Comparison of ENCODE assay signal across 18 cellular contexts in the genomic region with DNA sequence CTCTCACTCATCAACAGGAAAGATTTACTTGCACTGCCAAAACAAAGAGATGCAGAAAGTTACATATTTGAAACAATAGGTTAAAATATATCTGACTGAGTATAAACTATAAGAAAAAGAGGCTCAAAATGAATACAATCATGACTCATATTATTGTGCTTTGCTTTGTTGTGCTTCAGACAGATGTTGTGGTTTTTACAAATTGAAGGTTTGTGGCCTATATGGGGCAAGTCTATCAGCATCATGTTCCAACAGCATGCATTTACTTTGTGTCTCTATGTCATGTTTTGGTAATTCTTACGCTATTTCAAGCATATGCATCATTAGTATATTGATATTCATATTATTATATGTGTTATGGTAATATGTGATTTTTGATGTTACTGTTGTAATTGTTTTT.
DNase-seq lines count a peak whose midpoint lies in the region; ATAC-seq and TF ChIP-seq lines count a peak whose summit lies in the region.
"Had no signal": no experiment of that assay in that cellular context is flagged by ENCODE, and none has a peak within 500 bp of the region (broad histone marks: within the 10 kb centered on the region; RNA-seq: fewer than 3 reads in every experiment).

No MANE protein-coding gene starts in this region.

- H4K20me1 ChIP-seq in DND-41 (ENCODE audit: insufficient read depth, low read length) (no peaks in the 10 kb centered on the region), IMR-90 (ENCODE audit: insufficient read depth, low read length) (no peaks in the 10 kb centered on the region)

- no peaks in the 10 kb centered on the region for H3K79me2 ChIP-seq in DND-41 (ENCODE audit: insufficient read depth, low read length)

- no peak for TF ChIP-seq POLR2A in IMR-90 (IDR thresholded peaks at IDR 0.05; ENCODE audit: low read depth, low read length)

- H2AFZ ChIP-seq in DND-41 (ENCODE audit: low read depth, low read length) = no peak overlapping the region
- no peak overlapping the region for H2AFZ ChIP-seq in IMR-90 (replicated peaks; ENCODE audit: low read length, poor library complexity)
- H2AFZ ChIP-seq: GM23338 had no signal

- H2AK9ac ChIP-seq in IMR-90 (replicated peaks; ENCODE audit: low read depth, low read length, poor library complexity) = no peak overlapping the region

- H3K9ac ChIP-seq in DND-41 (ENCODE audit: low read depth, low read length) = no peak overlapping the region
- H3K9ac ChIP-seq in IMR-90 (ENCODE audit: low read depth, low read length) = no peak overlapping the region

- no peak overlapping the region for H3K14ac ChIP-seq in IMR-90 (replicated peaks; ENCODE audit: low read depth, low read length)

- H3K79me1 ChIP-seq in IMR-90 (ENCODE audit: low read depth in 1 of 2, low read length in 2 of 2) = no peaks in the 10 kb centered on the region

- H2BK5ac ChIP-seq in IMR-90 (ENCODE audit: low read depth, low read length, poor library complexity, severe bottlenecking) = no peak overlapping the region

- no peak overlapping the region for H3K4ac ChIP-seq in IMR-90 (ENCODE audit: low read depth, low read length)

- no peak overlapping the region for H2BK20ac ChIP-seq in IMR-90 (ENCODE audit: low read depth, low read length)

- H4K8ac ChIP-seq in IMR-90 (ENCODE audit: low read depth in 2 of 2, low read length in 2 of 2) = no peak overlapping the region

- CTCF ChIA-PET in IMR-90 (lab: Yijun Ruan, JAX) = no interaction called here

- H3K36me3 ChIP-seq in DND-41 (ENCODE audit: insufficient read depth, low read length) = no peaks in the 10 kb centered on the region
- H3K36me3 ChIP-seq in IMR-90 (ENCODE audit: control insufficient read depth, insufficient read depth, low read length) = no peaks in the 10 kb centered on the region
- H3K36me3 ChIP-seq: HAP-1 had no signal

- no peak overlapping the region for H2BK120ac ChIP-seq in IMR-90 (ENCODE audit: low read depth, low read length)

- no peak overlapping the region for H3K23ac ChIP-seq in IMR-90 (ENCODE audit: low read depth, low read length)

- no peak for TF ChIP-seq CTCF in DND-41 (IDR thresholded peaks at IDR 0.05; ENCODE audit: borderline replicate concordance, extremely low read depth, low read length, poor library complexity, severe bottlenecking)
- TF ChIP-seq CTCF in IMR-90 (conservative IDR thresholded peaks at IDR 0.05; ENCODE audit: low read depth, low read length) = no peak
- TF ChIP-seq CTCF in astrocyte of the spinal cord (IDR thresholded peaks at IDR 0.05; ENCODE audit: low read depth, low read length) = no peak

- H4K5ac ChIP-seq in IMR-90 (ENCODE audit: low read depth, low read length) = no peak overlapping the region

- H4K91ac ChIP-seq in IMR-90 (ENCODE audit: insufficient read depth, low read depth, low read length) = no peak overlapping the region

- ATAC-seq in DND-41 (ENCODE audit: insufficient read depth, low read depth) (peak; percentile 92), IMR-90 (ENCODE audit: low read depth) (no peak), HG02588 (IDR thresholded peaks at IDR 0.05; ENCODE audit: unreplicated experiment) (no peak)
- ATAC-seq: GM23338, K562 had no signal

- H3K27ac ChIP-seq in DND-41 (ENCODE audit: low read length) (no peak overlapping the region), IMR-90 (ENCODE audit: insufficient read depth, low read length) (no peak overlapping the region)
- H3K27ac ChIP-seq: HL-60 had no signal

- DNase-seq in DND-41 = no peak
- DNase-seq in IMR-90 = peak; percentile 28
- DNase-seq in astrocyte of the spinal cord (ENCODE audit: low read depth, low spot score) = peak; percentile 22
- DNase-seq in fibroblast of peridontal ligament (ENCODE audit: extremely low read depth) = peak; percentile 53
- no peak for DNase-seq in NCI-H1417 (lab: John Stamatoyannopoulos, UW)
- DNase-seq in activated effector memory CD4-positive, alpha-beta T cell treated with Interleukin-2 at 50 U/mL for 16 hours = no peak
- no peak for DNase-seq in activated CD8-positive, alpha-beta memory T cell treated with anti-CD3 and anti-CD28 coated beads, Interleukin-2, amount 50 U/mL, for 48 hours
- DNase-seq: ACHN; C1 segment of cervical spinal cord; CD4-positive, alpha-beta memory T cell; DMS153; GF-D8; HFFc6 had no signal

- H3K27me3 ChIP-seq in DND-41 (ENCODE audit: insufficient read depth, low read length, poor library complexity) = no peaks in the 10 kb centered on the region
- no peaks in the 10 kb centered on the region for H3K27me3 ChIP-seq in IMR-90 (ENCODE audit: control insufficient read depth, insufficient read depth, low read length)

- in situ Hi-C loops in IMR-90 (cut with MboI; ENCODE audit: low sequenced_read_pairs) = no loop called here
- in situ Hi-C loops in astrocyte of the spinal cord (cut with HindIII; ENCODE audit: low sequenced_read_pairs) = no loop called here

- WGBS in IMR-90 (ENCODE audit: extremely low coverage in 2 of 2, insufficient read length in 1 of 2), 2 experiments = no CpG with 5 or more reads among the region's 1 CpG

- POLR2A ChIA-PET in IMR-90 (lab: Charles Lee; ENCODE audit: unreplicated experiment) = no interaction called here

- H2BK15ac ChIP-seq in IMR-90 (ENCODE audit: low read depth, low read length) = no peak overlapping the region

- no peaks in the 10 kb centered on the region for H3K9me3 ChIP-seq in DND-41 (ENCODE audit: insufficient read depth, low read length, severe bottlenecking)
- no peaks in the 10 kb centered on the region for H3K9me3 ChIP-seq in IMR-90 (ENCODE audit: control insufficient read depth, insufficient read depth, low read length)
- H3K9me3 ChIP-seq: HAP-1 had no signal

- H3K4me1 ChIP-seq in DND-41 (ENCODE audit: insufficient read depth, low read length) = peaks cover 14% of the 10 kb centered on the region
- peaks cover 2% of the 10 kb centered on the region; the same call in 1 of the 2 replicates for H3K4me1 ChIP-seq in IMR-90 (ENCODE audit: control insufficient read depth, insufficient read depth, low read length)

- dilution Hi-C loops in IMR-90 (cut with HindIII; ENCODE audit: low sequenced_read_pairs, unreplicated experiment) = no loop called here

- no peak overlapping the region for H3K56ac ChIP-seq in IMR-90 (ENCODE audit: extremely low read depth, insufficient read depth, low read length)

- intact Hi-C loops in IMR-90 (cut with micrococcal nuclease) = no loop called here

- no peak overlapping the region for H2AK5ac ChIP-seq in IMR-90 (ENCODE audit: low read depth, low read length)

- H3K4me2 ChIP-seq in DND-41 (ENCODE audit: insufficient read depth, low read length) (no peak overlapping the region), IMR-90 (ENCODE audit: low read depth, low read length) (no peak overlapping the region)
- H3K4me2 ChIP-seq: GM23338 had no signal

- BruUV-seq in IMR-90 (replicated peaks; lab: Mats Ljungman, UMichigan) = no TSS peak

- H3K4me3 ChIP-seq in DND-41 (ENCODE audit: low read depth in 1 of 2, low read length in 2 of 2) (no peak overlapping the region), IMR-90 (ENCODE audit: insufficient read depth, low read depth, low read length) (no peak overlapping the region), astrocyte of the spinal cord (ENCODE audit: low read depth, low read length) (no peak overlapping the region)
- H3K4me3 ChIP-seq: GM23338, HAP-1, K562 had no signal

- no peak for TF ChIP-seq RAD21 in IMR-90 (IDR thresholded peaks at IDR 0.05; ENCODE audit: low read length)

- H3K18ac ChIP-seq in IMR-90 (ENCODE audit: low read depth, low read length) = no peak overlapping the region

- H3K9me1 ChIP-seq in IMR-90 (ENCODE audit: insufficient read depth, low read length) = no peaks in the 10 kb centered on the region

TF ChIP-seq in IMR-90, 13 proteins besides CTCF, POLR2A, EP300 and RAD21:
- TF ChIP-seq, protein P1, sequence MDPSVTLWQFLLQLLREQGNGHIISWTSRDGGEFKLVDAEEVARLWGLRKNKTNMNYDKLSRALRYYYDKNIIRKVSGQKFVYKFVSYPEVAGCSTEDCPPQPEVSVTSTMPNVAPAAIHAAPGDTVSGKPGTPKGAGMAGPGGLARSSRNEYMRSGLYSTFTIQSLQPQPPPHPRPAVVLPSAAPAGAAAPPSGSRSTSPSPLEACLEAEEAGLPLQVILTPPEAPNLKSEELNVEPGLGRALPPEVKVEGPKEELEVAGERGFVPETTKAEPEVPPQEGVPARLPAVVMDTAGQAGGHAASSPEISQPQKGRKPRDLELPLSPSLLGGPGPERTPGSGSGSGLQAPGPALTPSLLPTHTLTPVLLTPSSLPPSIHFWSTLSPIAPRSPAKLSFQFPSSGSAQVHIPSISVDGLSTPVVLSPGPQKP (IDR thresholded peaks at IDR 0.05; ENCODE audit: borderline replicate concordance, low read depth, low read length) = no peak
TF ChIP-seq in IMR-90: peak in this region for 0.

Comparison
In these comparisons a context has a peak if more than half of its experiments do, and no peak if none do; other contexts are left out.
1. DNase-seq: peak in IMR-90 (single experiment), astrocyte of the spinal cord (single experiment) and fibroblast of peridontal ligament (single experiment); none in DND-41 (single experiment), NCI-H1417 (0 of 3), activated effector memory CD4-positive, alpha-beta T cell treated with Interleukin-2 at 50 U/mL for 16 hours (single experiment) and activated CD8-positive, alpha-beta memory T cell treated with anti-CD3 and anti-CD28 coated beads, Interleukin-2, amount 50 U/mL, for 48 hours (single experiment).